In the genomic region with DNA sequence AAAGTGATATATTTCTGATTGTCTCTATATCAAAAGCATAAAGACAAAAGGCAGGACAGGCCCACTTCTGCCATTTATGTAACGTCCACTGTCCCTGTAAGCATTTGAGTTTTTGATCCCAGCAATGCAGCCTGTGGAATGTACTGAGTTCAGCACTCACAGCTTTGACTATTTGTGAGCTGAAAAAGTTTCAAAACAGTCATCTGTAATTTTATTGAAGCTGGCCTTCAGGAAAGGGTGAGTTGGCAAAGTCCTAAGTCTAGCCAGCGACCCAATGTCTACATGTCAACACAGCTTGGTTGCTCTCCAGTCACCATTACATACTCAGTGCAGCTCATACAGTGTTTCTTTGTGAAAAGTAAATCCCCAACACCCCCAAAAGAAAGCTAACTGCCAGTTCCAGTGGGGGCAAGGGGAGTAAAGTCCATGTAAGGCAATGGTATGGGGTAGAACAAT, we compare ENCODE assay signal across 1 cellular context.
TF ChIP-seq lines count a peak whose summit lies in the region.

No MANE protein-coding gene starts in this region.

TF ChIP-seq in HepG2, 621 proteins besides CTCF, POLR2A, EP300 and RAD21 (continued from another document and continues in another):
- no peak for TF ChIP-seq ZNF580 (CRISPR knock-in tag; IDR thresholded peaks at IDR 0.05; ENCODE audit: borderline replicate concordance, low read depth)
- TF ChIP-seq, protein P1, sequence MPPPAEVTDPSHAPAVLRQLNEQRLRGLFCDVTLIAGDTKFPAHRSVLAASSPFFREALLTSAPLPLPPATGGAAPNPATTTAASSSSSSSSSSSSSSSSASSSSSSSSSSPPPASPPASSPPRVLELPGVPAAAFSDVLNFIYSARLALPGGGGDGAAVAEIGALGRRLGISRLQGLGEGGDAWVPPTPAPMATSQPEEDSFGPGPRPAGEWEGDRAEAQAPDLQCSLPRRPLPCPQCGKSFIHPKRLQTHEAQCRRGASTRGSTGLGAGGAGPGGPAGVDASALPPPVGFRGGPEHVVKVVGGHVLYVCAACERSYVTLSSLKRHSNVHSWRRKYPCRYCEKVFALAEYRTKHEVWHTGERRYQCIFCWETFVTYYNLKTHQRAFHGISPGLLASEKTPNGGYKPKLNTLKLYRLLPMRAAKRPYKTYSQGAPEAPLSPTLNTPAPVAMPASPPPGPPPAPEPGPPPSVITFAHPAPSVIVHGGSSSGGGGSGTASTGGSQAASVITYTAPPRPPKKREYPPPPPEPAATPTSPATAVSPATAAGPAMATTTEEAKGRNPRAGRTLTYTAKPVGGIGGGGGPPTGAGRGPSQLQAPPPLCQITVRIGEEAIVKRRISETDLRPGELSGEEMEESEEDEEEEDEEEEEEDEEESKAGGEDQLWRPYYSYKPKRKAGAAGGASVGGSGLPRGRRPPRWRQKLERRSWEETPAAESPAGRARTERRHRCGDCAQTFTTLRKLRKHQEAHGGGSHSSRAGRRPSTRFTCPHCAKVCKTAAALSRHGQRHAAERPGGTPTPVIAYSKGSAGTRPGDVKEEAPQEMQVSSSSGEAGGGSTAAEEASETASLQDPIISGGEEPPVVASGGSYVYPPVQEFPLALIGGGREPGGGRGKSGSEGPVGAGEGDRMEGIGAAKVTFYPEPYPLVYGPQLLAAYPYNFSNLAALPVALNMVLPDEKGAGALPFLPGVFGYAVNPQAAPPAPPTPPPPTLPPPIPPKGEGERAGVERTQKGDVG (CRISPR knock-in tag; IDR thresholded peaks at IDR 0.05; ENCODE audit: borderline replicate concordance) = no peak
- TF ChIP-seq ZNF792 (CRISPR knock-in tag; IDR thresholded peaks at IDR 0.05) = no peak
- peak; percentile 71 for TF ChIP-seq MAFF (IDR thresholded peaks at IDR 0.05; ENCODE audit: low read depth, low read length)
- no peak for TF ChIP-seq SATB2 (CRISPR knock-in tag; IDR thresholded peaks at IDR 0.05)
- no peak for TF ChIP-seq ZNF83 (CRISPR knock-in tag; IDR thresholded peaks at IDR 0.05; ENCODE audit: borderline replicate concordance)
- TF ChIP-seq ETV5 (CRISPR knock-in tag; IDR thresholded peaks at IDR 0.05; ENCODE audit: borderline replicate concordance) = no peak; the same call in 1 of the 2 replicates
- TF ChIP-seq HDAC6 (IDR thresholded peaks at IDR 0.05; ENCODE audit: low read depth, low read length) = no peak
- no peak for TF ChIP-seq ZNF646 (CRISPR knock-in tag; IDR thresholded peaks at IDR 0.05)
- peak; percentile 73 for TF ChIP-seq HDAC1 (CRISPR knock-in tag; IDR thresholded peaks at IDR 0.05)
- TF ChIP-seq BCL6 (CRISPR knock-in tag; IDR thresholded peaks at IDR 0.05) = peak; percentile 77
- no peak for TF ChIP-seq SIX1 (CRISPR knock-in tag; IDR thresholded peaks at IDR 0.05; ENCODE audit: borderline replicate concordance)
- no peak for TF ChIP-seq ELF3 (CRISPR knock-in tag; IDR thresholded peaks at IDR 0.05)
- no peak for TF ChIP-seq ZNF672 (CRISPR knock-in tag; IDR thresholded peaks at IDR 0.05)
- no peak for TF ChIP-seq TP53 (CRISPR knock-in tag; conservative IDR thresholded peaks at IDR 0.05)
- TF ChIP-seq NCOR1 (IDR thresholded peaks at IDR 0.05; ENCODE audit: borderline replicate concordance, low read length) = peak; percentile 90
- TF ChIP-seq, protein P2, sequence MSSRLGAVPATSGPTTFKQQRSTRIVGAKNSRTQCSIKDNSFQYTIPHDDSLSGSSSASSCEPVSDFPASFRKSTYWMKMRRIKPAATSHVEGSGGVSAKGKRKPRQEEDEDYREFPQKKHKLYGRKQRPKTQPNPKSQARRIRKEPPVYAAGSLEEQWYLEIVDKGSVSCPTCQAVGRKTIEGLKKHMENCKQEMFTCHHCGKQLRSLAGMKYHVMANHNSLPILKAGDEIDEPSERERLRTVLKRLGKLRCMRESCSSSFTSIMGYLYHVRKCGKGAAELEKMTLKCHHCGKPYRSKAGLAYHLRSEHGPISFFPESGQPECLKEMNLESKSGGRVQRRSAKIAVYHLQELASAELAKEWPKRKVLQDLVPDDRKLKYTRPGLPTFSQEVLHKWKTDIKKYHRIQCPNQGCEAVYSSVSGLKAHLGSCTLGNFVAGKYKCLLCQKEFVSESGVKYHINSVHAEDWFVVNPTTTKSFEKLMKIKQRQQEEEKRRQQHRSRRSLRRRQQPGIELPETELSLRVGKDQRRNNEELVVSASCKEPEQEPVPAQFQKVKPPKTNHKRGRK (CRISPR knock-in tag; IDR thresholded peaks at IDR 0.05) = no peak
- TF ChIP-seq ZNF160 (CRISPR knock-in tag; IDR thresholded peaks at IDR 0.05) = no peak
- TF ChIP-seq, protein P3, sequence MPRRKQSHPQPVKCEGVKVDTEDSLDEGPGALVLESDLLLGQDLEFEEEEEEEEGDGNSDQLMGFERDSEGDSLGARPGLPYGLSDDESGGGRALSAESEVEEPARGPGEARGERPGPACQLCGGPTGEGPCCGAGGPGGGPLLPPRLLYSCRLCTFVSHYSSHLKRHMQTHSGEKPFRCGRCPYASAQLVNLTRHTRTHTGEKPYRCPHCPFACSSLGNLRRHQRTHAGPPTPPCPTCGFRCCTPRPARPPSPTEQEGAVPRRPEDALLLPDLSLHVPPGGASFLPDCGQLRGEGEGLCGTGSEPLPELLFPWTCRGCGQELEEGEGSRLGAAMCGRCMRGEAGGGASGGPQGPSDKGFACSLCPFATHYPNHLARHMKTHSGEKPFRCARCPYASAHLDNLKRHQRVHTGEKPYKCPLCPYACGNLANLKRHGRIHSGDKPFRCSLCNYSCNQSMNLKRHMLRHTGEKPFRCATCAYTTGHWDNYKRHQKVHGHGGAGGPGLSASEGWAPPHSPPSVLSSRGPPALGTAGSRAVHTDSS (CRISPR knock-in tag; conservative IDR thresholded peaks at IDR 0.05) = no peak
- peak; percentile 77; the same call in 1 of the 2 replicates for TF ChIP-seq ZBED4 (CRISPR knock-in tag; IDR thresholded peaks at IDR 0.05; ENCODE audit: borderline replicate concordance)
- no peak for TF ChIP-seq UBTF (CRISPR knock-in tag; IDR thresholded peaks at IDR 0.05)
- no peak for TF ChIP-seq NFE2L1 (CRISPR knock-in tag; IDR thresholded peaks at IDR 0.05; ENCODE audit: borderline replicate concordance)
- no peak for TF ChIP-seq NR1H2 (CRISPR knock-in tag; IDR thresholded peaks at IDR 0.05; ENCODE audit: borderline replicate concordance, low read depth)
- TF ChIP-seq ZNF138 (CRISPR knock-in tag; IDR thresholded peaks at IDR 0.05; ENCODE audit: low read depth) = no peak
- TF ChIP-seq, protein P4, sequence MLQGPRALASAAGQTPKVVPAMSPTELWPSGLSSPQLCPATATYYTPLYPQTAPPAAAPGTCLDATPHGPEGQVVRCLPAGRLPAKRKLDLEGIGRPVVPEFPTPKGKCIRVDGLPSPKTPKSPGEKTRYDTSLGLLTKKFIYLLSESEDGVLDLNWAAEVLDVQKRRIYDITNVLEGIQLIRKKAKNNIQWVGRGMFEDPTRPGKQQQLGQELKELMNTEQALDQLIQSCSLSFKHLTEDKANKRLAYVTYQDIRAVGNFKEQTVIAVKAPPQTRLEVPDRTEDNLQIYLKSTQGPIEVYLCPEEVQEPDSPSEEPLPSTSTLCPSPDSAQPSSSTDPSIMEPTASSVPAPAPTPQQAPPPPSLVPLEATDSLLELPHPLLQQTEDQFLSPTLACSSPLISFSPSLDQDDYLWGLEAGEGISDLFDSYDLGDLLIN (CRISPR knock-in tag; IDR thresholded peaks at IDR 0.05; ENCODE audit: borderline replicate concordance) = no peak
- no peak for TF ChIP-seq SRSF9 (IDR thresholded peaks at IDR 0.05; ENCODE audit: borderline replicate concordance, insufficient read depth, low read depth, low read length, poor library complexity, severe bottlenecking)
- TF ChIP-seq NR2F1 (CRISPR knock-in tag; IDR thresholded peaks at IDR 0.05) = no peak
